ENCODE assay signal across 16 cellular contexts in genomic region chr22:31995046-31995445, GRCh38. TPM values are rescaled to one million over a fixed set of nuclear protein-coding genes. Genes with fewer than 3 reads are reported as not detected.
DNase-seq lines count a peak whose midpoint lies in the region; TF ChIP-seq lines count a peak whose summit lies in the region.
"Had no signal": no experiment of that assay in that cellular context is flagged by ENCODE, and none has a peak within 500 bp of the region (broad histone marks: within the 10 kb centered on the region; RNA-seq: fewer than 3 reads in every experiment).

No MANE protein-coding gene starts in this region.

- peaks cover 11% of the 10 kb centered on the region; the same call in 1 of the 2 replicates for H3K27me3 ChIP-seq in PC-9 (ENCODE audit: insufficient read depth, low read depth)
- H3K27me3 ChIP-seq in vagina = no peaks in the 10 kb centered on the region
- H3K27me3 ChIP-seq in colonic mucosa = no peaks in the 10 kb centered on the region

- H3F3A ChIP-seq in PC-9 (ENCODE audit: insufficient read depth, low read depth) = no peaks in the 10 kb centered on the region

- H3K9me3 ChIP-seq in PC-9 (ENCODE audit: insufficient read depth, low read depth) (no peaks in the 10 kb centered on the region), vagina (no peaks in the 10 kb centered on the region), colonic mucosa (no peaks in the 10 kb centered on the region)
- H3K9me3 ChIP-seq: suprapubic skin had no signal

- no peak overlapping the region for H2AFZ ChIP-seq in PC-9
- H2AFZ ChIP-seq: parathyroid adenoma had no signal

- H3K36me3 ChIP-seq in PC-9 (ENCODE audit: low read depth) (no peaks in the 10 kb centered on the region), vagina (no peaks in the 10 kb centered on the region), colonic mucosa (no peaks in the 10 kb centered on the region)
- H3K36me3 ChIP-seq: suprapubic skin had no signal

- H4K20me1 ChIP-seq in PC-9 (ENCODE audit: insufficient read depth) = no peaks in the 10 kb centered on the region

- in situ Hi-C loops in ACHN (cut with HindIII; ENCODE audit: low pct_ligation_motif_present, low pct_unique_long_range_greater_than_20kb, low sequenced_read_pairs) = no loop called here

- peaks cover under 1% of the 10 kb centered on the region; the same call in 1 of the 2 replicates for H3K4me1 ChIP-seq in PC-9 (replicated peaks; ENCODE audit: insufficient read depth)
- no peaks in the 10 kb centered on the region for H3K4me1 ChIP-seq in vagina
- H3K4me1 ChIP-seq in colonic mucosa = no peaks in the 10 kb centered on the region
- H3K4me1 ChIP-seq: parathyroid adenoma, suprapubic skin had no signal

- no TSS peak for BruUV-seq in PC-9 (replicated peaks; lab: Mats Ljungman, UMichigan)

- no peak overlapping the region for H3K4me2 ChIP-seq in PC-9

- POLR2A ChIA-PET in PC-9 (lab: Charles Lee; ENCODE audit: unreplicated experiment) = no interaction called here

- CTCF ChIA-PET in PC-9 (lab: Charles Lee) = interaction anchor here (0.7 kb wide), 1 partner anchor 87 kb away, joined by 6 read pairs; no protein-coding TSS in a partner anchor

- 0 out of 2 replicates have a peak, but pooled peaks have one; percentile 20 for TF ChIP-seq CTCF in GM12874 (IDR thresholded peaks at IDR 0.05; ENCODE audit: insufficient read depth, low read depth, low read length)
- peak; percentile 38; the same call in 1 of the 2 replicates for TF ChIP-seq CTCF in PC-9 (conservative IDR thresholded peaks at IDR 0.05)
- peak; percentile 15 for TF ChIP-seq CTCF in fibroblast of pulmonary artery (IDR thresholded peaks at IDR 0.05; ENCODE audit: low read length, missing control alignments)
- no peak for TF ChIP-seq CTCF in vagina (IDR thresholded peaks at IDR 0.05)
- TF ChIP-seq CTCF in colonic mucosa (IDR thresholded peaks at IDR 0.05) = no peak

- no peaks in the 10 kb centered on the region for H3K79me2 ChIP-seq in PC-9 (ENCODE audit: low read depth)
- H3K79me2 ChIP-seq: parathyroid adenoma had no signal

- H3K27ac ChIP-seq in PC-9 (no peak overlapping the region), vagina (no peak overlapping the region), colonic mucosa (no peak overlapping the region)
- H3K27ac ChIP-seq: parathyroid adenoma, RWPE1, suprapubic skin had no signal

- no peak overlapping the region for H3K4me3 ChIP-seq in PC-9
- H3K4me3 ChIP-seq in fibroblast of pulmonary artery (replicated peaks; ENCODE audit: low read depth, low read length) = no peak overlapping the region
- H3K4me3 ChIP-seq in vagina = no peak overlapping the region
- no peak overlapping the region for H3K4me3 ChIP-seq in colonic mucosa
- H3K4me3 ChIP-seq: suprapubic skin had no signal

- DNase-seq in ACHN = peak; percentile 16
- no peak for DNase-seq in PC-9
- no peak for DNase-seq in fibroblast of pulmonary artery (ENCODE audit: low read depth)
- DNase-seq in vagina (ENCODE audit: extremely low spot score in 2 of 2) = no peak
- DNase-seq in DMS79 treated with DMSO at 0.1 percent for 48 hours (lab: John Stamatoyannopoulos, UW) = no peak
- no peak for DNase-seq in hippocampal formation (lab: John Stamatoyannopoulos, UW)
- DNase-seq in colonic mucosa = no peak
- DNase-seq: activated CD4-positive, alpha-beta T cell treated with anti-CD3 and anti-CD28 coated beads, Interleukin-2, amount 50 U/mL, for 1 hour; activated T-cell treated with anti-CD3 and anti-CD28 coated beads, Interleukin-2, amount 50 U/mL, for 72 hours; NCI-H1105 treated with DMSO at 0.1 percent for 48 hours; NCI-H524 had no signal

- H3K9ac ChIP-seq in colonic mucosa (ENCODE audit: low read depth in 2 of 2, low read length in 2 of 2) = no peak overlapping the region
- H3K9ac ChIP-seq: parathyroid adenoma had no signal

- TF ChIP-seq POLR2A in vagina (IDR thresholded peaks at IDR 0.05) = no peak

- intact Hi-C loops in PC-9 (cut with micrococcal nuclease; ENCODE audit: unreplicated experiment) (loop anchor here (2.0 kb wide), 1 partner anchor 20 kb away; no protein-coding TSS in a partner anchor), vagina (cut with DNase I) (no loop called here), colonic mucosa (cut with DNase I) (no loop called here)

- H3K9me2 ChIP-seq in PC-9 (ENCODE audit: insufficient read depth) = no peaks in the 10 kb centered on the region

RNA-seq across cellular contexts. Expression of gene SLC5A1, which starts 48.0 kb away (rescaled TPM):
- not detected in 2 replicates for total RNA-seq in PC-9 (2021)
- total RNA-seq in vagina = 5.6 TPM
- total RNA-seq in colonic mucosa = 10 to 100 TPM; 23.4 to 47.9 TPM
- total RNA-seq: activated T-cell treated with anti-CD3 and anti-CD28 coated beads, Interleukin-2, amount 50 U/mL, for 72 hours; T-helper 2 cell treated with Interferon-gamma antibody and Interleukin-4, amounts not matched to agents 100 ng/mL and 5 ng/mL, for 36 hours had no signal

RNA-seq across cellular contexts. Expression of gene YWHAH, which starts 50.7 kb away (rescaled TPM):
- total RNA-seq in PC-9 (2021) = 131 and 132 TPM in 2 replicates
- 86.2 TPM for total RNA-seq in vagina
- total RNA-seq in colonic mucosa = 100 to 1,000 TPM; 207 to 269 TPM

Comparison
In these comparisons a context has a peak if more than half of its experiments do, and no peak if none do; other contexts are left out.
1. CTCF ChIP-seq: peak in GM12874 (single experiment), PC-9 (single experiment) and fibroblast of pulmonary artery (single experiment); none in vagina (0 of 3) and colonic mucosa (single experiment).